Comparison of ENCODE assay signal across 8 cellular contexts in genomic region chr6:159693894-159694545, GRCh38. TPM values are rescaled to one million over a fixed set of nuclear protein-coding genes. Genes with fewer than 3 reads are reported as not detected.
A peak's percentile ranks its signal among the peaks of the same experiment; 100 is the strongest.
DNase-seq lines count a peak whose midpoint lies in the region; ATAC-seq, FAIRE-seq and TF ChIP-seq lines count a peak whose summit lies in the region.

No MANE protein-coding gene starts in this region.

- peaks cover 23% of the 10 kb centered on the region for H3K36me3 ChIP-seq in DOHH2 (ENCODE audit: control insufficient read depth, low read length)
- peaks cover 3% of the 10 kb centered on the region; the same call in 1 of the 2 replicates for H3K36me3 ChIP-seq in Panc1 (ENCODE audit: control insufficient read depth, insufficient read depth, low read length)
- H3K36me3 ChIP-seq in K562 (ENCODE audit: control insufficient read depth, insufficient read depth, low read length), result peaks cover 32% of the 10 kb centered on the region
- peaks cover 2% of the 10 kb centered on the region for H3K36me3 ChIP-seq in iPS-15b (ENCODE audit: control insufficient read depth, insufficient read depth, low read length)
- H3K36me3 ChIP-seq in gastrocnemius medialis, result peaks cover 2 to 35% of the 10 kb centered on the region in 2 donors

- intact Hi-C loops in Panc1 (cut with micrococcal nuclease; ENCODE audit: unreplicated experiment), result loop anchor here (5.0 kb wide), 2 partner anchors 33 to 93 kb away; partner anchors contain the start of genes TCP1 and WTAP
- intact Hi-C loops in K562 (cut with micrococcal nuclease), result loop anchor here (1.0 to 5.0 kb wide), 3 partner anchors 33 to 408 kb away; partner anchors contain the start of gene WTAP
- intact Hi-C loops in gastrocnemius medialis (cut with DNase I; ENCODE audit: low total_unique reads), result loop anchor here (1.0 to 10.0 kb wide), 6 partner anchors 22 to 371 kb away; partner anchors contain the start of genes ACAT2, TCP1 and WTAP

- H4K20me1 ChIP-seq in DOHH2 (ENCODE audit: control insufficient read depth, insufficient read depth, low read depth, low read length), result no peaks in the 10 kb centered on the region
- peaks cover 9% of the 10 kb centered on the region for H4K20me1 ChIP-seq in K562 (replicated peaks; ENCODE audit: control insufficient read depth, insufficient read depth, low read length)

- TF ChIP-seq CTCF in DOHH2 (IDR thresholded peaks at IDR 0.05; ENCODE audit: low read depth, low read length, poor library complexity, severe bottlenecking), result no peak
- no peak for TF ChIP-seq CTCF in Panc1 (IDR thresholded peaks at IDR 0.05)
- TF ChIP-seq CTCF in K562 (IDR thresholded peaks at IDR 0.05 in 2 of 3, conservative IDR thresholded peaks at IDR 0.05 in 1 of 3; ENCODE audit: insufficient read depth in 2 of 3, low read depth in 1 of 3, low read length in 3 of 3), result no peak
- TF ChIP-seq CTCF in gastrocnemius medialis (IDR thresholded peaks at IDR 0.05 in 4 of 5, conservative IDR thresholded peaks at IDR 0.05 in 1 of 5), result no peak

- H3K9me3 ChIP-seq in DOHH2 (ENCODE audit: control insufficient read depth, insufficient read depth, low read length) (no peaks in the 10 kb centered on the region), Panc1 (ENCODE audit: control insufficient read depth, insufficient read depth, low read depth, low read length) (no peaks in the 10 kb centered on the region), K562 (replicated peaks; ENCODE audit: control insufficient read depth, insufficient read depth, low read depth, low read length) (no peaks in the 10 kb centered on the region), iPS-15b (ENCODE audit: control insufficient read depth, insufficient read depth, low read length) (no peaks in the 10 kb centered on the region), gastrocnemius medialis (no peaks in the 10 kb centered on the region)

- H3K27me3 ChIP-seq in DOHH2 (ENCODE audit: control insufficient read depth, low read length), result no peaks in the 10 kb centered on the region
- no peaks in the 10 kb centered on the region for H3K27me3 ChIP-seq in Panc1 (ENCODE audit: control insufficient read depth, insufficient read depth, low read length)
- no peaks in the 10 kb centered on the region for H3K27me3 ChIP-seq in K562 (ENCODE audit: control insufficient read depth in 2 of 2, insufficient read depth in 2 of 2, low read length in 2 of 2)
- no peaks in the 10 kb centered on the region for H3K27me3 ChIP-seq in iPS-15b (ENCODE audit: control insufficient read depth, insufficient read depth, low read length)
- H3K27me3 ChIP-seq in gastrocnemius medialis, result no peaks in the 10 kb centered on the region

- no peak for TF ChIP-seq EP300 in K562 (IDR thresholded peaks at IDR 0.05; ENCODE audit: low read length)

- BruUV-seq in Panc1 (replicated peaks; lab: Mats Ljungman, UMichigan), result no TSS peak
- BruUV-seq in K562 (replicated peaks; lab: Mats Ljungman, UMichigan), result TSS peak; percentile 86

- no peak for TF ChIP-seq RAD21 in K562 (CRISPR knock-in tag; conservative IDR thresholded peaks at IDR 0.05 in 1 of 2, IDR thresholded peaks at IDR 0.05 in 1 of 2)

- peak; percentile 84 for FAIRE-seq in K562 (lab: Jason Lieb, UNC)

- peak overlapping the region; percentile 98 for H2AFZ ChIP-seq in K562 (ENCODE audit: low read depth, low read length)

- no peaks in the 10 kb centered on the region; the same call in 1 of the 2 replicates for H3F3A ChIP-seq in DOHH2 (ENCODE audit: control insufficient read depth, insufficient read depth)

- H3K9me1 ChIP-seq in K562 (ENCODE audit: control insufficient read depth, insufficient read depth, low read length), result no peaks in the 10 kb centered on the region

- H3K9ac ChIP-seq in K562 (ENCODE audit: insufficient read depth in 1 of 2, low read depth in 2 of 2, low read length in 2 of 2), result peak overlapping the region; percentile 89 to 99
- H3K9ac ChIP-seq in iPS-15b (ENCODE audit: low read depth, low read length), result peak overlapping the region; percentile 70

- H3K9me2 ChIP-seq in DOHH2 (replicated peaks; ENCODE audit: control insufficient read depth, low read length), result no peaks in the 10 kb centered on the region

- DNase-seq in Panc1 (ENCODE audit: low read depth, low spot score), result no peak
- peak; percentile 35 to 65 (median 50) for DNase-seq in K562 (ENCODE audit: extremely low read depth in 1 of 4, low spot score in 3 of 4)
- DNase-seq in gastrocnemius medialis, result peak; percentile 83 to 89
- no peak for DNase-seq in NCI-H2196 treated with DMSO at 0.1 percent for 48 hours (lab: John Stamatoyannopoulos, UW; ENCODE audit: unreplicated experiment)

- H3K27ac ChIP-seq in DOHH2 (ENCODE audit: low read depth, low read length), result peak overlapping the region; percentile 55
- H3K27ac ChIP-seq in Panc1 (ENCODE audit: low read length), result peak overlapping the region; percentile 95
- H3K27ac ChIP-seq in K562 (ENCODE audit: extremely low read depth, low read depth, low read length), result peak overlapping the region; percentile 98
- peak overlapping the region; percentile 94 to 99 (median 96) for H3K27ac ChIP-seq in gastrocnemius medialis

- POLR2A ChIA-PET in Panc1 (lab: Charles Lee) (interaction anchor here (1.1 kb wide), 1 partner anchor 33 kb away, joined by 4 read pairs; the partner anchor contains the start of gene WTAP), K562 (lab: Yijun Ruan, JAX) (interaction anchor here (0.6 to 2.9 kb wide), 10 partner anchors 11 to 265 kb away, joined by 3 to 16 read pairs (median 3); partner anchors contain the start of gene WTAP)

- in situ Hi-C loops in Panc1 (cut with HindIII; ENCODE audit: low pct_unique_long_range_greater_than_20kb, low sequenced_read_pairs) (no loop called here), K562 (cut with MboI) (no loop called here), gastrocnemius medialis (cut with MboI; ENCODE audit: low sequenced_read_pairs in 4 of 4) (loop anchor here in 2 of 4 donors (10.0 to 25.0 kb wide), 3 partner anchors 101 to 281 kb away; partner anchors contain the start of genes IGF2R (in 1 of the 2) and MRPL18 (in 1 of the 2))

- TF ChIP-seq POLR2A in K562 (conservative IDR thresholded peaks at IDR 0.05) (no peak), gastrocnemius medialis (IDR thresholded peaks at IDR 0.05) (no peak)

- CTCF ChIA-PET in Panc1 (lab: Charles Lee) (no interaction called here), K562 (lab: Yijun Ruan, JAX; ENCODE audit: low intra/inter-chr PET ratio) (no interaction called here)

- H3K79me2 ChIP-seq in DOHH2 (ENCODE audit: control insufficient read depth, low read length) (peaks cover 39% of the 10 kb centered on the region), K562 (ENCODE audit: control insufficient read depth, insufficient read depth, low read length) (peaks cover 41% of the 10 kb centered on the region)

- H3K4me1 ChIP-seq in DOHH2 (ENCODE audit: control insufficient read depth, low read length) (peaks cover 35% of the 10 kb centered on the region), Panc1 (ENCODE audit: control insufficient read depth, insufficient read depth, low read length) (peaks cover 21% of the 10 kb centered on the region), K562 (replicated peaks in 1 of 2; ENCODE audit: control insufficient read depth in 2 of 2, insufficient read depth in 2 of 2, low read length in 2 of 2) (peaks cover 19 to 25% of the 10 kb centered on the region in 2 experiments; a peak in 4 of 5 replicates), iPS-15b (ENCODE audit: control insufficient read depth, insufficient read depth, low read length) (peaks cover 5% of the 10 kb centered on the region), gastrocnemius medialis (peaks cover 32 to 34% of the 10 kb centered on the region in 2 donors)

- H3K4me3 ChIP-seq in DOHH2 (ENCODE audit: low read length), result peak overlapping the region; percentile 91
- peak overlapping the region; percentile 69 to 72 for H3K4me3 ChIP-seq in Panc1 (ENCODE audit: low read depth in 2 of 2, low read length in 2 of 2)
- H3K4me3 ChIP-seq in K562, result peak overlapping the region; percentile 93
- H3K4me3 ChIP-seq in iPS-15b (ENCODE audit: low read depth, low read length), result peak overlapping the region; percentile 84
- H3K4me3 ChIP-seq in gastrocnemius medialis, result peak overlapping the region; percentile 83 to 94 (median 90)

- WGBS in K562 (ENCODE audit: insufficient coverage, low coverage, missing lambda C conversion rate), result 12% methylated on average over 14 of the region's 14 CpGs

- ATAC-seq in HG02870 (IDR thresholded peaks at IDR 0.05; ENCODE audit: unreplicated experiment) (peak; percentile 3), Panc1 (peak; percentile 0; the same call in 1 of the 2 replicates), K562 (peak; percentile 17), gastrocnemius medialis (peak; percentile 69 to 74), HG03196 (IDR thresholded peaks at IDR 0.05; ENCODE audit: unreplicated experiment) (no peak)

- H3K4me2 ChIP-seq in DOHH2 (ENCODE audit: low read length) (peak overlapping the region; percentile 88), K562 (ENCODE audit: insufficient read depth, low read length) (peak overlapping the region; percentile 96)

RNA-seq across cellular contexts. Expression of gene SOD2, which starts 1.0 kb away (rescaled TPM):
- total RNA-seq in Panc1 (2021; ENCODE audit: unreplicated experiment) (180 TPM), K562 (2014; rRNA removed) (87.0 and 95.0 TPM in 2 replicates), K562 (2014; rRNA removed; fragmentation: Illumina TruSeq; extraction: Trizol) (120 and 127 TPM in 2 replicates), K562 (2015; rRNA removed; fragmentation: Illumina TruSeq; extraction: Trizol) (113 and 115 TPM in 2 replicates), K562 (2021) (140 and 147 TPM in 2 replicates), gastrocnemius medialis (over 10,000 TPM; 10,850 to 22,513 (median 13,452) TPM)
- polyA plus RNA-seq in Panc1 (2012; ENCODE audit: insufficient read length), result 137 TPM
- total RNA-seq in K562 (2011; cell fraction: chromatin; rRNA removed; ENCODE audit: low replicate concordance), result 40.8 and 47.2 TPM in 2 replicates
- 16.8 and 23.3 TPM in 2 replicates for total RNA-seq in K562 (2011; cell fraction: nucleolus; rRNA removed)
- total RNA-seq in K562 (2011; cell fraction: nucleoplasm; rRNA removed), result 28.5 and 41.5 TPM in 2 replicates
- polyA plus RNA-seq in K562 (2011; rRNA removed) (95.8 and 116 TPM in 2 replicates), K562 (2014; fragmentation: Illumina TruSeq; extraction: Trizol) (113 and 115 TPM in 2 replicates), K562 (2014; fragmentation: Nextera tagmentation; extraction: Ambion mirVana) (10 to 100 TPM; 39.8 to 58.3 TPM), K562 (2014; rRNA removed) (86.6 and 111 TPM in 2 replicates)
- 66.2 and 79.3 TPM in 2 replicates for polyA plus RNA-seq in K562 (2011; cell fraction: cytosol; rRNA removed)
- 22.1 and 31.7 TPM in 2 replicates for polyA plus RNA-seq in K562 (2011; cell fraction: nucleus; rRNA removed)
- 90.1 and 109 TPM in 2 replicates for polyA plus RNA-seq in K562 (2012)
- polyA minus RNA-seq in K562 (2011; rRNA and poly(A)+ RNA removed), result 123 and 131 TPM in 2 replicates
- polyA minus RNA-seq in K562 (2011; cell fraction: cytosol; rRNA and poly(A)+ RNA removed), result 56.7 and 65.4 TPM in 2 replicates
- 17.0 and 33.3 TPM in 2 replicates for polyA minus RNA-seq in K562 (2011; cell fraction: nucleus; rRNA and poly(A)+ RNA removed)

RNA-seq across cellular contexts. Expression of gene WTAP, which starts 33.3 kb away (rescaled TPM):
- total RNA-seq in Panc1 (2021; ENCODE audit: unreplicated experiment) (112 TPM), K562 (2014; rRNA removed) (84.3 and 86.0 TPM in 2 replicates), K562 (2014; rRNA removed; fragmentation: Illumina TruSeq; extraction: Trizol) (110 and 124 TPM in 2 replicates), K562 (2015; rRNA removed; fragmentation: Illumina TruSeq; extraction: Trizol) (117 and 123 TPM in 2 replicates), K562 (2021) (105 and 110 TPM in 2 replicates), gastrocnemius medialis (100 to 1,000 TPM; 147 to 238 (median 193) TPM)
- polyA plus RNA-seq in Panc1 (2012; ENCODE audit: insufficient read length), result 51.1 TPM
- total RNA-seq in K562 (2011; cell fraction: chromatin; rRNA removed; ENCODE audit: low replicate concordance), result 63.3 and 139 TPM in 2 replicates
- 28.2 and 43.2 TPM in 2 replicates for total RNA-seq in K562 (2011; cell fraction: nucleolus; rRNA removed)
- total RNA-seq in K562 (2011; cell fraction: nucleoplasm; rRNA removed), result 89.1 and 167 TPM in 2 replicates
- polyA plus RNA-seq in K562 (2011; rRNA removed) (34.7 and 52.4 TPM in 2 replicates), K562 (2014; fragmentation: Illumina TruSeq; extraction: Trizol) (143 and 156 TPM in 2 replicates), K562 (2014; fragmentation: Nextera tagmentation; extraction: Ambion mirVana) (100 to 1,000 TPM in 1 of 2 experiments, 10 to 100 TPM in 1; 73.9 to 115 TPM), K562 (2014; rRNA removed) (83.8 and 91.3 TPM in 2 replicates)
- 13.4 and 22.5 TPM in 2 replicates for polyA plus RNA-seq in K562 (2011; cell fraction: cytosol; rRNA removed)
- 36.2 and 36.5 TPM in 2 replicates for polyA plus RNA-seq in K562 (2011; cell fraction: nucleus; rRNA removed)
- polyA plus RNA-seq in K562 (2012), result 76.6 and 96.2 TPM in 2 replicates
- polyA minus RNA-seq in K562 (2011; rRNA and poly(A)+ RNA removed), result 111 TPM in 2 replicates
- 27.6 and 33.8 TPM in 2 replicates for polyA minus RNA-seq in K562 (2011; cell fraction: cytosol; rRNA and poly(A)+ RNA removed)
- polyA minus RNA-seq in K562 (2011; cell fraction: nucleus; rRNA and poly(A)+ RNA removed), result 46.2 and 76.4 TPM in 2 replicates

Comparison
In these comparisons a context has a peak if more than half of its experiments do, and no peak if none do; other contexts are left out.
1. DNase-seq: peak in K562 (4 of 4) and gastrocnemius medialis (2 of 2); none in Panc1 (single experiment) and NCI-H2196 treated with DMSO at 0.1 percent for 48 hours (single experiment).
2. RNA of gene SOD2, which starts 1.0 kb away (total RNA-seq): 10,850 to 22,513 TPM in gastrocnemius medialis; 180 TPM in Panc1 (single experiment) and 16.8 to 147 TPM in K562; every median in the first group is over 10 times any median in the second.
3. Peak in every context shown above with its lines, with median percentiles within 50 percentile points of each other: H3K27ac ChIP-seq and H3K4me3 ChIP-seq.